ENCODE assay signal across 11 cellular contexts in genomic region chr2:217853301-217853881, GRCh38.
DNase-seq lines count a peak whose midpoint lies in the region; ATAC-seq, FAIRE-seq and TF ChIP-seq lines count a peak whose summit lies in the region.
"Had no signal": no experiment of that assay in that cellular context is flagged by ENCODE, and none has a peak within 500 bp of the region (broad histone marks: within the 10 kb centered on the region; RNA-seq: fewer than 3 reads in every experiment).

No MANE protein-coding gene starts in this region.

- H3K27me3 Mint-ChIP-seq in endodermal cell (ENCODE audit: insufficient read depth), result no peaks in the 10 kb centered on the region
- H3K27me3 Mint-ChIP-seq: activated naive CD8-positive, alpha-beta T cell had no signal

- H3K27ac ChIP-seq in endodermal cell (ENCODE audit: low read depth, low read length) (peak overlapping the region; percentile 63), lower lobe of right lung (peak overlapping the region; percentile 67), tibial nerve (peak overlapping the region in 2 of 4 donors; percentile 83 to 89)

- intact Hi-C loops in lower lobe of right lung (cut with DNase I), result no loop called here

- H3K36me3 ChIP-seq in endodermal cell (ENCODE audit: control insufficient read depth, insufficient read depth, low read length), result no peaks in the 10 kb centered on the region
- H3K36me3 ChIP-seq in lower lobe of right lung, result peaks cover 69% of the 10 kb centered on the region
- H3K36me3 ChIP-seq in tibial nerve, result peaks cover 0 to 31% (median 0%) of the 10 kb centered on the region in 3 donors

- H3K27ac Mint-ChIP-seq in endodermal cell, result no peak overlapping the region
- H3K27ac Mint-ChIP-seq: activated naive CD8-positive, alpha-beta T cell had no signal

- FAIRE-seq in HTR-8/SVneo (lab: Jason Lieb, UNC), result no peak

- peak; percentile 31 for DNase-seq in HTR-8/SVneo (ENCODE audit: insufficient read length, low spot score)
- DNase-seq in endodermal cell, result no peak
- DNase-seq in lower lobe of right lung, result no peak
- peak; percentile 57 to 69 for DNase-seq in tibial nerve (ENCODE audit: low spot score in 2 of 2)
- DNase-seq in DMS79 (lab: John Stamatoyannopoulos, UW), result no peak
- no peak for DNase-seq in activated T-cell treated with anti-CD3 and anti-CD28 coated beads, Interleukin-2, amount 50 U/mL, for 1 hour
- DNase-seq: NCI-H1092 treated with DMSO at 0.1 percent for 48 hours had no signal

- H3K9me3 Mint-ChIP-seq in endodermal cell, result no peaks in the 10 kb centered on the region

- H3K4me1 Mint-ChIP-seq in endodermal cell, result peaks cover 13% of the 10 kb centered on the region

- H3K4me1 ChIP-seq in endodermal cell (ENCODE audit: control insufficient read depth, insufficient read depth, low read length) (no peaks in the 10 kb centered on the region), lower lobe of right lung (peaks cover 87% of the 10 kb centered on the region), tibial nerve (peaks cover 4 to 100% (median 69%) of the 10 kb centered on the region in 4 donors)

- peak in 1 of 2 donors; percentile 57 for TF ChIP-seq EP300 in tibial nerve (IDR thresholded peaks at IDR 0.05)

- no peaks in the 10 kb centered on the region for H3K36me3 Mint-ChIP-seq in endodermal cell (ENCODE audit: low read depth)
- H3K36me3 Mint-ChIP-seq: activated naive CD8-positive, alpha-beta T cell had no signal

- TF ChIP-seq POLR2A in tibial nerve (IDR thresholded peaks at IDR 0.05), result no peak

- no peaks in the 10 kb centered on the region for H3K27me3 ChIP-seq in endodermal cell (ENCODE audit: control insufficient read depth, insufficient read depth, low read length, poor library complexity, severe bottlenecking)
- no peaks in the 10 kb centered on the region for H3K27me3 ChIP-seq in lower lobe of right lung (ENCODE audit: low read depth)
- H3K27me3 ChIP-seq in tibial nerve, result no peaks in the 10 kb centered on the region

- H3K9me3 ChIP-seq in endodermal cell (ENCODE audit: control insufficient read depth, low read length) (no peaks in the 10 kb centered on the region), lower lobe of right lung (no peaks in the 10 kb centered on the region), tibial nerve (no peaks in the 10 kb centered on the region)

- ATAC-seq in lower lobe of right lung (peak in 1 of 2 donors; percentile 2), GM19452 (IDR thresholded peaks at IDR 0.05; ENCODE audit: unreplicated experiment) (no peak), HG02973 (IDR thresholded peaks at IDR 0.05; ENCODE audit: unreplicated experiment) (no peak)
- ATAC-seq: activated CD4-positive, CD25-positive, alpha-beta regulatory T cell treated with anti-CD3 and anti-CD28 coated beads, Interleukin-2, amount 50 U/mL, for 24 hours had no signal

- WGBS in endodermal cell (ENCODE audit: insufficient coverage in 1 of 2, insufficient read length in 1 of 2), 2 experiments, result 85% methylated on average over 5 to 6 of the region's 6 CpGs
- WGBS in tibial nerve, 2 donors, result 19 to 26% methylated on average over 6 of the region's 6 CpGs

- no peak overlapping the region for H3K9ac ChIP-seq in endodermal cell (ENCODE audit: extremely low read depth, low read length, poor library complexity, severe bottlenecking)

- TF ChIP-seq CTCF in endodermal cell (conservative IDR thresholded peaks at IDR 0.05) (no peak), lower lobe of right lung (IDR thresholded peaks at IDR 0.05) (no peak), tibial nerve (IDR thresholded peaks at IDR 0.05) (no peak)

- no peak overlapping the region for H3K4me3 Mint-ChIP-seq in endodermal cell
- H3K4me3 Mint-ChIP-seq: activated naive CD8-positive, alpha-beta T cell had no signal

- H3K4me3 ChIP-seq in endodermal cell (ENCODE audit: low read length), result no peak overlapping the region
- H3K4me3 ChIP-seq in lower lobe of right lung, result no peak overlapping the region
- no peak overlapping the region for H3K4me3 ChIP-seq in tibial nerve

Comparison
In these comparisons a context has a peak if more than half of its experiments do, and no peak if none do; other contexts are left out.
1. DNase-seq: peak in HTR-8/SVneo (single experiment) and tibial nerve (2 of 2); none in endodermal cell (single experiment), lower lobe of right lung (single experiment), DMS79 (single experiment) and activated T-cell treated with anti-CD3 and anti-CD28 coated beads, Interleukin-2, amount 50 U/mL, for 1 hour (single experiment).